In the genomic region with DNA sequence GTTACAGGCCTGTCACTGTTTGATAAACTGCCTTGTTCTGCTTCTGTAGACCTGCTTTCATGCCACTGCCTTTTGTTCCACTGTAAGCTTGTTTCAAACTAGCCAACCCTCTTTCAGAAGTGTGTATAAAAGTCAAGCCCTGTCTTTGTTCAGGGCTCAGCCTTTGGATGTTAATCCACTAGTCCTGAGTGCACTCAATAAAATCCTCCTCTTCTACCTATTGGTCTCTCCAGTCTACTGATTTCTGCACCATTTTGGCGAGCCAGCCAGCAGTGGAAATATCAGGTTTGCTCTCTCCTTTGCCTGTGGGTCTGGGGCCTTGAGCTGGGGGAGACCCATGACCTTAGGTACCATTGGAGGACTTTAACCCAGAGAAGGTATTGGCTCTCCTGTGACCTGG, we compare ENCODE assay signal across 18 cellular contexts.
DNase-seq lines count a peak whose midpoint lies in the region; ATAC-seq, FAIRE-seq and TF ChIP-seq lines count a peak whose summit lies in the region.
"Had no signal": no experiment of that assay in that cellular context is flagged by ENCODE, and none has a peak within 500 bp of the region (broad histone marks: within the 10 kb centered on the region; RNA-seq: fewer than 3 reads in every experiment).

No MANE protein-coding gene starts in this region.

- no peaks in the 10 kb centered on the region for H3K36me3 ChIP-seq in A673 (ENCODE audit: insufficient read depth, low read length, poor library complexity, severe bottlenecking)
- H3K36me3 ChIP-seq in GM23338 (ENCODE audit: insufficient read depth), result peaks cover 32% of the 10 kb centered on the region
- no peaks in the 10 kb centered on the region for H3K36me3 ChIP-seq in mammary epithelial cell (ENCODE audit: insufficient read depth, low read length)
- peaks cover 4% of the 10 kb centered on the region in 2 experiments for H3K36me3 ChIP-seq in trophoblast cell (ENCODE audit: control insufficient read depth in 1 of 2, insufficient read depth in 2 of 2, low read length in 2 of 2)
- H3K36me3 ChIP-seq in MM.1S (replicated peaks; ENCODE audit: insufficient read depth, low read length), result no peaks in the 10 kb centered on the region

- H3K14ac ChIP-seq in trophoblast cell (ENCODE audit: low read length), result no peak overlapping the region

- no CpG with 5 or more reads among the region's 1 CpG for WGBS in mammary epithelial cell (ENCODE audit: low coverage, missing lambda C conversion rate)
- no CpG with 5 or more reads among the region's 1 CpG for WGBS in trophoblast cell (ENCODE audit: extremely low coverage, insufficient coverage, insufficient read length)

- in situ Hi-C loops in mammary epithelial cell (cut with MboI; ENCODE audit: low sequenced_read_pairs in 2 of 2), result no loop called here

- H3K36me3 Mint-ChIP-seq in GM23338 (ENCODE audit: low read depth), result peaks cover 75% of the 10 kb centered on the region

- H3K23ac ChIP-seq in trophoblast cell (ENCODE audit: low read length), result no peak overlapping the region

- no peak overlapping the region for H2BK5ac ChIP-seq in trophoblast cell (ENCODE audit: low read depth, low read length, poor library complexity)

- H3K4me1 ChIP-seq in A673 (ENCODE audit: insufficient read depth, low read length, poor library complexity, severe bottlenecking), result peaks cover 4% of the 10 kb centered on the region
- H3K4me1 ChIP-seq in GM23338 (ENCODE audit: insufficient read depth), result no peaks in the 10 kb centered on the region
- H3K4me1 ChIP-seq in mammary epithelial cell (ENCODE audit: insufficient read depth, low read length), result peaks cover 30% of the 10 kb centered on the region
- no peaks in the 10 kb centered on the region for H3K4me1 ChIP-seq in trophoblast cell (ENCODE audit: control insufficient read depth in 1 of 2, insufficient read depth in 2 of 2, low read length in 2 of 2)
- peaks cover 8% of the 10 kb centered on the region; the same call in 1 of the 2 replicates for H3K4me1 ChIP-seq in MM.1S (ENCODE audit: low read length)
- H3K4me1 ChIP-seq: A549 had no signal

- intact Hi-C loops in A673 (cut with micrococcal nuclease; ENCODE audit: unreplicated experiment) (no loop called here), mammary epithelial cell (cut with micrococcal nuclease) (no loop called here)

- H3K4me3 Mint-ChIP-seq in GM23338, result no peak overlapping the region
- H3K4me3 Mint-ChIP-seq: CD4-positive, alpha-beta T cell had no signal

- H3K27me3 ChIP-seq in A673 (replicated peaks; ENCODE audit: insufficient read depth, low read depth, low read length, poor library complexity) (no peaks in the 10 kb centered on the region), GM23338 (ENCODE audit: insufficient read depth) (no peaks in the 10 kb centered on the region), mammary epithelial cell (ENCODE audit: insufficient read depth, low read length) (no peaks in the 10 kb centered on the region), trophoblast cell (ENCODE audit: insufficient read depth, low read length) (peaks cover 2% of the 10 kb centered on the region), MM.1S (replicated peaks; ENCODE audit: insufficient read depth, low read length) (no peaks in the 10 kb centered on the region)

- no peaks in the 10 kb centered on the region for H3K4me1 Mint-ChIP-seq in GM23338

- no peak for TF ChIP-seq CTCF in A673 (conservative IDR thresholded peaks at IDR 0.05; ENCODE audit: low read depth, low read length)
- no peak for TF ChIP-seq CTCF in GM23338 (conservative IDR thresholded peaks at IDR 0.05; ENCODE audit: low read depth in 2 of 2)
- no peak for TF ChIP-seq CTCF in mammary epithelial cell (conservative IDR thresholded peaks at IDR 0.05 in 1 of 2, IDR thresholded peaks at IDR 0.05 in 1 of 2; ENCODE audit: extremely low read depth in 1 of 2, insufficient read depth in 1 of 2, low read depth in 1 of 2, low read length in 2 of 2)
- TF ChIP-seq CTCF in MM.1S (IDR thresholded peaks at IDR 0.05; ENCODE audit: low read length), result no peak

- H3K27ac ChIP-seq in A673 (ENCODE audit: low read depth, low read length, poor library complexity, severe bottlenecking) (no peak overlapping the region), GM23338 (ENCODE audit: low read depth) (no peak overlapping the region), mammary epithelial cell (ENCODE audit: insufficient read depth, low read depth, low read length) (no peak overlapping the region), trophoblast cell (ENCODE audit: low read depth, low read length) (no peak overlapping the region), MM.1S (ENCODE audit: low read length) (no peak overlapping the region)
- H3K27ac ChIP-seq: A549 had no signal

- H2AFZ ChIP-seq in GM23338 (no peak overlapping the region), mammary epithelial cell (ENCODE audit: low read depth, low read length) (no peak overlapping the region), trophoblast cell (ENCODE audit: insufficient read depth, low read length, poor library complexity) (no peak overlapping the region), MM.1S (ENCODE audit: low read length) (no peak overlapping the region)

- FAIRE-seq in urothelium cell line (lab: Jason Lieb, UNC), result no peak
- FAIRE-seq: A549, GM18507 had no signal

- H4K8ac ChIP-seq in trophoblast cell (ENCODE audit: low read depth, low read length), result no peak overlapping the region

- H3K79me1 ChIP-seq in trophoblast cell (ENCODE audit: low read length), result no peaks in the 10 kb centered on the region

- BruUV-seq in A673 (replicated peaks; lab: Mats Ljungman, UMichigan), result no TSS peak
- no TSS peak for BruUV-seq in mammary epithelial cell (replicated peaks; lab: Mats Ljungman, UMichigan)

- H3K79me2 ChIP-seq in GM23338 (replicated peaks; ENCODE audit: insufficient read depth) (no peaks in the 10 kb centered on the region), mammary epithelial cell (ENCODE audit: insufficient read depth, low read length) (no peaks in the 10 kb centered on the region), trophoblast cell (ENCODE audit: control insufficient read depth, insufficient read depth, low read length, poor library complexity) (no peaks in the 10 kb centered on the region), MM.1S (ENCODE audit: low read length) (no peaks in the 10 kb centered on the region)

- POLR2A ChIA-PET in A673 (lab: Charles Lee; ENCODE audit: low non-redundant PET), result no interaction called here

- H3K9ac ChIP-seq in mammary epithelial cell (ENCODE audit: insufficient read depth, low read length), result no peak overlapping the region
- H3K9ac ChIP-seq in trophoblast cell (ENCODE audit: low read length), result no peak overlapping the region
- no peak overlapping the region for H3K9ac ChIP-seq in MM.1S (ENCODE audit: low read length)

- H4K20me1 ChIP-seq in GM23338 (replicated peaks; ENCODE audit: insufficient read depth) (no peaks in the 10 kb centered on the region), mammary epithelial cell (ENCODE audit: insufficient read depth, low read length) (no peaks in the 10 kb centered on the region), MM.1S (ENCODE audit: insufficient read depth, low read length) (no peaks in the 10 kb centered on the region)

- H3K9me2 ChIP-seq in GM23338 (ENCODE audit: insufficient read depth) (no peaks in the 10 kb centered on the region), MM.1S (replicated peaks; ENCODE audit: insufficient read depth, low read length) (no peaks in the 10 kb centered on the region)

- peak; percentile 18 for DNase-seq in A673 (ENCODE audit: low spot score)
- peak; percentile 17 for DNase-seq in GM23338 (ENCODE audit: low spot score)
- peak; percentile 31 for DNase-seq in NAMALWA (ENCODE audit: low spot score)
- DNase-seq in mammary epithelial cell, result peak; percentile 9
- no peak for DNase-seq in central memory CD4-positive, alpha-beta T cell
- no peak for DNase-seq in trophoblast cell
- no peak for DNase-seq in urothelium cell line (ENCODE audit: low spot score)
- no peak for DNase-seq in MM.1S
- DNase-seq: AML-193; CD4-positive, alpha-beta T cell; EL; NCI-H1092; NCI-H1694 treated with DMSO at 0.1 percent for 48 hours; NCI-H748 treated with DMSO at 0.1 percent for 48 hours; SHP77 treated with DMSO at 0.1 percent for 48 hours had no signal

- no peak overlapping the region for H2AK5ac ChIP-seq in trophoblast cell (ENCODE audit: low read length)

- H3K4ac ChIP-seq in trophoblast cell (ENCODE audit: low read depth, low read length), result no peak overlapping the region

- H3K4me2 ChIP-seq in GM23338 (no peak overlapping the region), mammary epithelial cell (ENCODE audit: insufficient read depth, low read depth, low read length) (no peak overlapping the region), trophoblast cell (ENCODE audit: low read length) (no peak overlapping the region), MM.1S (ENCODE audit: low read depth, low read length) (no peak overlapping the region)
- H3K4me2 ChIP-seq: A549 had no signal

- H3K27me3 Mint-ChIP-seq in GM23338 (ENCODE audit: insufficient read depth, low read depth, poor library complexity), result peaks cover 5% of the 10 kb centered on the region
- H3K27me3 Mint-ChIP-seq: CD4-positive, alpha-beta T cell had no signal

- H2BK12ac ChIP-seq in trophoblast cell (ENCODE audit: low read length), result no peak overlapping the region

- H3K9me3 ChIP-seq in A673 (ENCODE audit: low read depth, low read length, poor library complexity, severe bottlenecking), result peaks cover 59% of the 10 kb centered on the region
- peaks cover 25% of the 10 kb centered on the region for H3K9me3 ChIP-seq in mammary epithelial cell (replicated peaks; ENCODE audit: insufficient read depth, low read length)
- peaks cover 13% of the 10 kb centered on the region for H3K9me3 ChIP-seq in trophoblast cell (ENCODE audit: insufficient read depth, low read depth, low read length)
- H3K9me3 ChIP-seq in MM.1S (replicated peaks; ENCODE audit: insufficient read depth, low read length), result no peaks in the 10 kb centered on the region

- no peak overlapping the region for H3K27ac Mint-ChIP-seq in GM23338
- H3K27ac Mint-ChIP-seq: CD4-positive, alpha-beta T cell had no signal

- no peak overlapping the region for H4K91ac ChIP-seq in trophoblast cell (ENCODE audit: low read depth, low read length)

- H3F3A ChIP-seq in GM23338 (replicated peaks; ENCODE audit: low read depth) (no peaks in the 10 kb centered on the region), MM.1S (ENCODE audit: insufficient read depth, low read length) (no peaks in the 10 kb centered on the region)

- dilution Hi-C loops in mammary epithelial cell (cut with HindIII; ENCODE audit: low sequenced_read_pairs), result no loop called here

- no peak for ATAC-seq in GM23338
- ATAC-seq: A549, Panc1 had no signal

- peaks cover 80% of the 10 kb centered on the region for H3K9me3 Mint-ChIP-seq in GM23338

- no peak overlapping the region for H3K18ac ChIP-seq in trophoblast cell (ENCODE audit: low read length)

- H3K4me3 ChIP-seq in A673 (ENCODE audit: low read depth, low read length, poor library complexity, severe bottlenecking), result no peak overlapping the region
- no peak overlapping the region for H3K4me3 ChIP-seq in GM23338
- H3K4me3 ChIP-seq in mammary epithelial cell (replicated peaks in 1 of 3; ENCODE audit: insufficient read depth in 1 of 3, low read depth in 2 of 3, low read length in 3 of 3), result no peak overlapping the region
- no peak overlapping the region for H3K4me3 ChIP-seq in trophoblast cell (ENCODE audit: low read depth, low read length)
- no peak overlapping the region for H3K4me3 ChIP-seq in MM.1S (ENCODE audit: low read length)
- H3K4me3 ChIP-seq: A549 had no signal

- H4K12ac ChIP-seq in trophoblast cell (ENCODE audit: low read depth, low read length), result no peak overlapping the region

- H2BK120ac ChIP-seq in trophoblast cell (ENCODE audit: insufficient read depth, low read length, poor library complexity), result no peak overlapping the region

- CTCF ChIA-PET in A673 (lab: Charles Lee) (no interaction called here), mammary epithelial cell (lab: Charles Lee; ENCODE audit: low non-redundant PET) (no interaction called here)

Comparison
In these comparisons a context has a peak if more than half of its experiments do, and no peak if none do; other contexts are left out.
1. DNase-seq: peak in A673 (single experiment), GM23338 (single experiment), NAMALWA (single experiment) and mammary epithelial cell (single experiment); none in central memory CD4-positive, alpha-beta T cell (single experiment), trophoblast cell (0 of 2), urothelium cell line (single experiment) and MM.1S (single experiment).